ENCODE assay signal across 15 cellular contexts in the genomic region with DNA sequence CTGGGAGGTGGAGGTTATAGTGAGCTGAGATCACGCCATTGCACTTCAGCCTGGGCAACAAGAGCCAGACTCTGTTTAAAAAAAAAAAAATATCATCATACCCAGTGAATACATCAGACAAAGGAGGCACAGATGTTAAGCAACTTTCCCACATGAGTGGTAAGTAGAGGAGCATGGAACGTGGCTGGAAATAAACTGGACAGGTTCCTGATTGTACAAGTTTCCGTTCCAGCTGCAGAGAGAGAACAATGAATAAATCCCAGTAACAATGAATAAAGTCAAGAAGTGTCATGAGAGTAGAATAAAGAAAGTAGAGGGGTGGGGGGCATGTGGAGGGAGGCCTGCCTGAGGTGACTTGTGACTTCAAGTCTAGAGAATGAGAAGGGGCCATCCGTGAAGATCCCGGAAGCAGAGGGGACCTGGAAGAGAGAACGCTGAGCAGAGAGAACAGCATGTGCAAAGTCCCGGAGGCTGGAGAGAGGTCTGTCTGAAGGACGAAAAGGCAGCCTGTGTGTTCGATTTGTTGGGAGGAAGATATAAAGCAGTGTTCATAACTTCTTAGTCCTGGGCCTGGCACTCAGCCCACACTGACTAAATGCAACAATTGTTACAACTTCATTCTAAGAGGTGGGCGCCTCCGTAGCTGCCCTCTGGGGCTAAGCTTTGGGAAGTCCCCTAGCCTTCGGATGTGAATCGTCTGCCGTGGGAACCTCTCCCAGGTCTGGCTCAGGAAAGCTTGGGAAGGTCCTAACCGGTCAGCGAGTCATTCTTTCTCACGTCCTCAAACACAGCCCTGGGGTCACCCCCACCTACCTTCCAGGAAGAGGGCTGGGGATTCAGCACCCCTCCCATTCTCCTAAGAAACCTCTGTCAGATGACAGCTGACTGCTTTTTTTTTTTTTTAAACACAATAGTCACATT. TPM values are rescaled to one million over a fixed set of nuclear protein-coding genes. Genes with fewer than 3 reads are reported as not detected.
DNase-seq lines count a peak whose midpoint lies in the region; ATAC-seq and TF ChIP-seq lines count a peak whose summit lies in the region.
"Had no signal": no experiment of that assay in that cellular context is flagged by ENCODE, and none has a peak within 500 bp of the region (broad histone marks: within the 10 kb centered on the region; RNA-seq: fewer than 3 reads in every experiment).

No MANE protein-coding gene starts in this region.

- no peak overlapping the region for H3K4me3 Mint-ChIP-seq in activated T-cell treated with anti-CD3 and anti-CD28 coated beads, Interleukin-2, amount 50 U/mL, for 72 hours

- no peaks in the 10 kb centered on the region for H3K36me3 Mint-ChIP-seq in activated T-cell treated with anti-CD3 and anti-CD28 coated beads, Interleukin-2, amount 50 U/mL, for 72 hours (ENCODE audit: insufficient read depth in 2 of 2)

- no peaks in the 10 kb centered on the region for H3K36me3 ChIP-seq in testis (ENCODE audit: low read depth, missing control alignments)

- no peaks in the 10 kb centered on the region for H3K27me3 Mint-ChIP-seq in activated T-cell treated with anti-CD3 and anti-CD28 coated beads, Interleukin-2, amount 50 U/mL, for 72 hours (ENCODE audit: low read depth)

- no peaks in the 10 kb centered on the region for H3K9me3 ChIP-seq in testis
- H3K9me3 ChIP-seq: SK-N-SH had no signal

- peak; percentile 17 for DNase-seq in activated effector memory CD4-positive, alpha-beta T cell treated with anti-CD3 and anti-CD28 coated beads, Interleukin-2, amount 50 U/mL, for 16 hours
- DNase-seq in activated effector memory CD4-positive, alpha-beta T cell treated with Interleukin-2 at 50 U/mL for 16 hours: no peak
- DNase-seq in SK-MEL-5 (ENCODE audit: low read depth, low spot score) (peak; percentile 89), foreskin melanocyte (peak; percentile 67), testis (peak; percentile 91), COLO668 (lab: John Stamatoyannopoulos, UW; ENCODE audit: unreplicated experiment) (no peak), DMS 273 (lab: John Stamatoyannopoulos, UW; ENCODE audit: unreplicated experiment) (no peak)
- DNase-seq in activated T-cell treated with anti-CD3 and anti-CD28 coated beads, Interleukin-2, amount 50 U/mL, for 72 hours: no peak
- DNase-seq: activated naive CD4-positive, alpha-beta T cell; NCI-H2081; NCI-H82; SK-N-SH had no signal

- H3K27ac ChIP-seq in testis: peak overlapping the region in 1 of 2 donors; percentile 1
- H3K27ac ChIP-seq: HL-60 had no signal

- peaks cover 18% of the 10 kb centered on the region for H3K4me1 Mint-ChIP-seq in activated T-cell treated with anti-CD3 and anti-CD28 coated beads, Interleukin-2, amount 50 U/mL, for 72 hours (ENCODE audit: low read depth)

- ATAC-seq in activated T-cell treated with anti-CD3 and anti-CD28 coated beads, Interleukin-2, amount 50 U/mL, for 72 hours (replicated peaks in 1 of 2): no peak

- in situ Hi-C loops in SK-MEL-5 (cut with HindIII; ENCODE audit: low pct_unique_long_range_greater_than_20kb, low sequenced_read_pairs): no loop called here

- H3K27ac Mint-ChIP-seq in activated T-cell treated with anti-CD3 and anti-CD28 coated beads, Interleukin-2, amount 50 U/mL, for 72 hours: no peak overlapping the region

- no peak for TF ChIP-seq CTCF in testis (IDR thresholded peaks at IDR 0.05)

- H3K9me3 Mint-ChIP-seq in activated T-cell treated with anti-CD3 and anti-CD28 coated beads, Interleukin-2, amount 50 U/mL, for 72 hours: no peaks in the 10 kb centered on the region

- no peak for TF ChIP-seq POLR2A in testis (IDR thresholded peaks at IDR 0.05)

- H3K4me3 ChIP-seq in testis: no peak overlapping the region
- H3K4me3 ChIP-seq: lung, skin epidermis had no signal

- 38 to 42% methylated on average over 17 of the region's 17 CpGs for WGBS in testis, 2 donors

- no peaks in the 10 kb centered on the region for H3K27me3 ChIP-seq in testis

- H3K4me1 ChIP-seq in testis: peaks cover 5% of the 10 kb centered on the region

- intact Hi-C loops in testis (cut with DNase I; ENCODE audit: low total_unique reads): no loop called here

RNA-seq across cellular contexts. Expression of a gene that starts 15.3 kb away (rescaled TPM):
- 19.9 and 20.1 TPM in 2 replicates for total RNA-seq in SK-MEL-5 (2014; rRNA removed; shearing (Covaris generic))
- polyA plus RNA-seq in SK-MEL-5 (2015; cell fraction: cytosol; rRNA removed): 22.7 and 29.2 TPM in 2 replicates
- 19.8 and 30.1 TPM in 2 replicates for polyA plus RNA-seq in SK-MEL-5 (2015; cell fraction: nucleus; rRNA removed)
- total RNA-seq in testis: 10 to 100 TPM; 33.4 to 42.7 TPM
- polyA plus RNA-seq in testis (ENCODE audit: insufficient read depth, low read depth, low replicate concordance): 17.9 TPM
- 10 to 100 TPM; 32.8 to 42.7 TPM for total RNA-seq in activated T-cell treated with anti-CD3 and anti-CD28 coated beads, Interleukin-2, amount 50 U/mL, for 72 hours

RNA-seq across cellular contexts. Expression of a gene that starts 39.2 kb away (rescaled TPM):
- 10.7 and 11.3 TPM in 2 replicates for total RNA-seq in SK-MEL-5 (2014; rRNA removed; shearing (Covaris generic))
- polyA plus RNA-seq in SK-MEL-5 (2015; cell fraction: cytosol; rRNA removed): 6.4 and 12.3 TPM in 2 replicates
- 8.4 and 10.7 TPM in 2 replicates for polyA plus RNA-seq in SK-MEL-5 (2015; cell fraction: nucleus; rRNA removed)
- total RNA-seq in testis: 10 to 100 TPM; 85.1 to 96.5 TPM
- polyA plus RNA-seq in testis (ENCODE audit: insufficient read depth, low read depth, low replicate concordance): 9.3 TPM
- 1 to 10 TPM; 8.7 TPM for total RNA-seq in activated T-cell treated with anti-CD3 and anti-CD28 coated beads, Interleukin-2, amount 50 U/mL, for 72 hours

Comparison
In these comparisons a context has a peak if more than half of its experiments do, and no peak if none do; other contexts are left out.
1. DNase-seq: peak in activated effector memory CD4-positive, alpha-beta T cell treated with anti-CD3 and anti-CD28 coated beads, Interleukin-2, amount 50 U/mL, for 16 hours (single experiment), SK-MEL-5 (single experiment), foreskin melanocyte (single experiment) and testis (single experiment); none in activated effector memory CD4-positive, alpha-beta T cell treated with Interleukin-2 at 50 U/mL for 16 hours (single experiment), COLO668 (single experiment), activated T-cell treated with anti-CD3 and anti-CD28 coated beads, Interleukin-2, amount 50 U/mL, for 72 hours (0 of 2) and DMS 273 (single experiment).